1 cellular context compared by ENCODE assay signal in genomic region chr15:64010719-64011118, GRCh38.
TF ChIP-seq lines count a peak whose summit lies in the region.

No MANE protein-coding gene starts in this region.

TF ChIP-seq in GM12878, 131 proteins besides CTCF, POLR2A, EP300 and RAD21 (continued from another document and continues in another):
- TF ChIP-seq ZBTB4 (CRISPR knock-in tag; IDR thresholded peaks at IDR 0.05) = no peak
- TF ChIP-seq FOXM1 (IDR thresholded peaks at IDR 0.05; ENCODE audit: low read depth, low read length) = peak; percentile 54; the same call in 1 of the 2 replicates
- TF ChIP-seq MTA2 (IDR thresholded peaks at IDR 0.05; ENCODE audit: low read depth) = peak; percentile 69; the same call in 1 of the 2 replicates
- TF ChIP-seq GATAD2B (conservative IDR thresholded peaks at IDR 0.05; ENCODE audit: low read depth) = peak; percentile 63; the same call in 1 of the 2 replicates
- peak; percentile 77; the same call in 1 of the 2 replicates for TF ChIP-seq TBL1XR1 (IDR thresholded peaks at IDR 0.05; ENCODE audit: low read depth, low read length)
- TF ChIP-seq EED (IDR thresholded peaks at IDR 0.05; ENCODE audit: low read depth) = peak; percentile 75
- 0 out of 2 replicates have a peak, but pooled peaks have one; percentile 26 for TF ChIP-seq JUNB (IDR thresholded peaks at IDR 0.05)
- TF ChIP-seq PAX5 (IDR thresholded peaks at IDR 0.05; ENCODE audit: borderline replicate concordance, low read depth, low read length) = peak; percentile 93
- no peak for TF ChIP-seq CHD1 (IDR thresholded peaks at IDR 0.05; ENCODE audit: low read depth, low read length)
- no peak for TF ChIP-seq WRNIP1 (IDR thresholded peaks at IDR 0.05; ENCODE audit: borderline replicate concordance, low read depth, low read length)
- TF ChIP-seq CHD2 (IDR thresholded peaks at IDR 0.05; ENCODE audit: borderline replicate concordance, low read depth, low read length) = peak; percentile 66; the same call in 1 of the 2 replicates
- TF ChIP-seq CBX5 (IDR thresholded peaks at IDR 0.05; ENCODE audit: low read depth) = no peak
- TF ChIP-seq IRF4 (IDR thresholded peaks at IDR 0.05; ENCODE audit: low read depth, low read length) = peak; percentile 72; the same call in 1 of the 2 replicates
- peak; percentile 86 for TF ChIP-seq PKNOX1 (IDR thresholded peaks at IDR 0.05)
- TF ChIP-seq CREB1 (IDR thresholded peaks at IDR 0.05; ENCODE audit: low read depth) = peak; percentile 55
- TF ChIP-seq ZBED1 (IDR thresholded peaks at IDR 0.05; ENCODE audit: borderline replicate concordance) = 0 out of 2 replicates have a peak, but pooled peaks have one; percentile 62
- no peak for TF ChIP-seq ZNF24 (IDR thresholded peaks at IDR 0.05)
- 0 out of 2 replicates have a peak, but pooled peaks have one; percentile 62 for TF ChIP-seq MLLT1 (IDR thresholded peaks at IDR 0.05)
- peak; percentile 82 for TF ChIP-seq IKZF1 (conservative IDR thresholded peaks at IDR 0.05)
- TF ChIP-seq DPF2 (IDR thresholded peaks at IDR 0.05) = peak; percentile 74; the same call in 1 of the 2 replicates
- TF ChIP-seq CREM (IDR thresholded peaks at IDR 0.05; ENCODE audit: low read depth) = peak; percentile 71; the same call in 1 of the 2 replicates
- TF ChIP-seq MEF2A (IDR thresholded peaks at IDR 0.05; ENCODE audit: insufficient read depth, low read depth, low read length) = 0 out of 2 replicates have a peak, but pooled peaks have one; percentile 30
- peak; percentile 85 for TF ChIP-seq FOXK2 (IDR thresholded peaks at IDR 0.05)
- peak; percentile 92; the same call in 1 of the 2 replicates for TF ChIP-seq NBN (IDR thresholded peaks at IDR 0.05)
- peak; percentile 56; the same call in 1 of the 2 replicates for TF ChIP-seq BCL11A (IDR thresholded peaks at IDR 0.05; ENCODE audit: low read depth, low read length)
- peak; percentile 86 to 91 for TF ChIP-seq IKZF2 (IDR thresholded peaks at IDR 0.05)
- no peak for TF ChIP-seq TAF1 (IDR thresholded peaks at IDR 0.05; ENCODE audit: borderline replicate concordance, low read depth, low read length)
- TF ChIP-seq PBX3 (IDR thresholded peaks at IDR 0.05; ENCODE audit: insufficient replicate concordance, low read depth, low read length) = peak; percentile 43
- peak; percentile 13; the same call in 1 of the 2 replicates for TF ChIP-seq BACH1 (IDR thresholded peaks at IDR 0.05; ENCODE audit: borderline replicate concordance)
- peak; percentile 49; the same call in 1 of the 2 replicates for TF ChIP-seq RELB (IDR thresholded peaks at IDR 0.05; ENCODE audit: low read depth)
- peak; percentile 64; the same call in 1 of the 2 replicates for TF ChIP-seq ATF2 (IDR thresholded peaks at IDR 0.05; ENCODE audit: low read length)
- no peak for TF ChIP-seq YBX1 (IDR thresholded peaks at IDR 0.05)
- 0 out of 2 replicates have a peak, but pooled peaks have one; percentile 22 for TF ChIP-seq HDGF (IDR thresholded peaks at IDR 0.05)
- TF ChIP-seq CUX1 (IDR thresholded peaks at IDR 0.05; ENCODE audit: insufficient replicate concordance, low read depth, low read length) = peak; percentile 65
- peak in 1 of 2 experiments; percentile 44; a peak in 1 of 3 replicates for TF ChIP-seq EGR1 (IDR thresholded peaks at IDR 0.05; ENCODE audit: borderline replicate concordance in 1 of 2, low read depth in 2 of 2, low read length in 2 of 2)
- TF ChIP-seq SRF (IDR thresholded peaks at IDR 0.05; ENCODE audit: low read depth in 2 of 2, low read length in 2 of 2) = 0 out of 4 replicates have a peak, but pooled peaks of 1 of the 2 experiments have one; percentile 9
- peak; percentile 97 for TF ChIP-seq RUNX3 (IDR thresholded peaks at IDR 0.05; ENCODE audit: low read length)
- TF ChIP-seq RCOR1 (conservative IDR thresholded peaks at IDR 0.05; ENCODE audit: low read depth, low read length) = 0 out of 2 replicates have a peak, but pooled peaks have one; percentile 56
- peak; percentile 67; the same call in 1 of the 2 replicates for TF ChIP-seq TCF12 (IDR thresholded peaks at IDR 0.05; ENCODE audit: low read depth, low read length)
- TF ChIP-seq ATF7 (IDR thresholded peaks at IDR 0.05; ENCODE audit: low read depth) = peak; percentile 71
- TF ChIP-seq SKIL (IDR thresholded peaks at IDR 0.05; ENCODE audit: low read depth, poor library complexity, severe bottlenecking) = peak; percentile 97
- peak; percentile 59 for TF ChIP-seq KLF5 (IDR thresholded peaks at IDR 0.05; ENCODE audit: partially characterized antibody)
- peak; percentile 85; the same call in 2 of the 3 replicates for TF ChIP-seq POU2F2 (IDR thresholded peaks at IDR 0.05; ENCODE audit: borderline replicate concordance, low read depth, low read length)
- TF ChIP-seq GABPA (IDR thresholded peaks at IDR 0.05; ENCODE audit: low read depth) = no peak
- TF ChIP-seq CBFB (IDR thresholded peaks at IDR 0.05; ENCODE audit: low read depth) = peak; percentile 73
- peak; percentile 44; the same call in 1 of the 2 replicates for TF ChIP-seq JUND (IDR thresholded peaks at IDR 0.05; ENCODE audit: low read depth, low read length)
- peak; percentile 68; the same call in 1 of the 2 replicates for TF ChIP-seq SMC3 (IDR thresholded peaks at IDR 0.05; ENCODE audit: borderline replicate concordance, low read length)
- TF ChIP-seq SUZ12 (IDR thresholded peaks at IDR 0.05; ENCODE audit: unreplicated experiment) = no peak
- TF ChIP-seq TARDBP (IDR thresholded peaks at IDR 0.05; ENCODE audit: borderline replicate concordance) = no peak
